Comparison of ENCODE assay signal across 11 cellular contexts in the genomic region with DNA sequence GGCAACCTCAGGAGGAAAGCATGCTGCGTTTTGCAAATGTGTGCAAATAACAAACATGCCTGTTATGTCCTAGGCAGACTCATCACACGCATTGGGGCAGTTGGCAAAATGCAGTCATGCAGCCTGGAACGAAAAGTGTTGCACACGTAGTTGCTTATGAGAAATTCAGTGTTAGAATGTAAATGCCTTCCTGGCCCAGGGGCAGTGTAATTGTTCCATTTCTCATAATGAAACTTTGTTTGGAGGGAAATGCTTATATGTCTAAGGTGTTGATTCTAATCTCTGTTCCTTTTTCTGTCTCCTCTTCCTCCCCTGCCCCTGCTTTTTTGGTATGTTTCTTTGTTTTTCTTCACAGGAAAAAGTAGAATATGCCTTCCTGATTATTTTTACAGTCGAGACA.
A peak's percentile ranks its signal among the peaks of the same experiment; 100 is the strongest.
DNase-seq lines count a peak whose midpoint lies in the region; ATAC-seq and TF ChIP-seq lines count a peak whose summit lies in the region.
"Had no signal": no experiment of that assay in that cellular context is flagged by ENCODE, and none has a peak within 500 bp of the region (broad histone marks: within the 10 kb centered on the region; RNA-seq: fewer than 3 reads in every experiment).

No MANE protein-coding gene starts in this region.

- no peak overlapping the region for H3K27ac ChIP-seq in psoas muscle
- H3K27ac ChIP-seq in heart left ventricle = no peak overlapping the region
- H3K27ac ChIP-seq: stomach had no signal

- peaks cover 45% of the 10 kb centered on the region for H3K27me3 Mint-ChIP-seq in activated T-cell treated with anti-CD3 and anti-CD28 coated beads, Interleukin-2, amount 50 U/mL, for 24 hours
- H3K27me3 Mint-ChIP-seq in MCF 10A (ENCODE audit: insufficient read depth, unreplicated experiment) = peaks cover 32% of the 10 kb centered on the region

- no peaks in the 10 kb centered on the region for H3K36me3 ChIP-seq in psoas muscle (ENCODE audit: insufficient read depth in 1 of 2, low read depth in 1 of 2)
- H3K36me3 ChIP-seq in heart left ventricle = no peaks in the 10 kb centered on the region
- H3K36me3 ChIP-seq: stomach had no signal

- CTCF ChIA-PET in MCF 10A (lab: Yijun Ruan, JAX) = no interaction called here

- no peaks in the 10 kb centered on the region for H3K9me3 ChIP-seq in psoas muscle
- peaks cover 0 to 17% (median 0%) of the 10 kb centered on the region in 12 donors for H3K9me3 ChIP-seq in heart left ventricle

- no peak for TF ChIP-seq CTCF in psoas muscle (IDR thresholded peaks at IDR 0.05)
- no peak for TF ChIP-seq CTCF in heart left ventricle (IDR thresholded peaks at IDR 0.05)
- no peak for TF ChIP-seq CTCF in MCF 10A (IDR thresholded peaks at IDR 0.05; ENCODE audit: unreplicated experiment)

- POLR2A ChIA-PET in MCF 10A (lab: Yijun Ruan, JAX) = no interaction called here

- H3K4me1 ChIP-seq in psoas muscle (no peaks in the 10 kb centered on the region), heart left ventricle (no peaks in the 10 kb centered on the region)
- H3K4me1 ChIP-seq: stomach had no signal

- ATAC-seq in GM21576 (IDR thresholded peaks at IDR 0.05; ENCODE audit: unreplicated experiment) = peak; percentile 82
- ATAC-seq in HG03159 (IDR thresholded peaks at IDR 0.05; ENCODE audit: unreplicated experiment) = peak; percentile 62
- ATAC-seq in psoas muscle = no peak
- ATAC-seq in heart left ventricle = no peak

- no peak for TF ChIP-seq POLR2A in heart left ventricle (IDR thresholded peaks at IDR 0.05)

- H3K4me3 ChIP-seq in psoas muscle (no peak overlapping the region), heart left ventricle (no peak overlapping the region)
- H3K4me3 ChIP-seq: smooth muscle cell, stomach had no signal

- intact Hi-C loops in psoas muscle (cut with DNase I) = no loop called here
- intact Hi-C loops in heart left ventricle (cut with DNase I) = no loop called here
- intact Hi-C loops in MCF 10A (cut with micrococcal nuclease) = no loop called here

- 56 to 60% (median 58%) methylated on average over 5 of the region's 5 CpGs for WGBS in psoas muscle, 3 donors
- WGBS in heart left ventricle, 4 donors = 71 to 79% (median 73%) methylated on average over 5 of the region's 5 CpGs

- BruUV-seq in MCF 10A (replicated peaks; lab: Mats Ljungman, UMichigan) = no TSS peak

- peaks cover 26% of the 10 kb centered on the region for H3K9me3 Mint-ChIP-seq in activated T-cell treated with anti-CD3 and anti-CD28 coated beads, Interleukin-2, amount 50 U/mL, for 24 hours
- peaks cover 10% of the 10 kb centered on the region for H3K9me3 Mint-ChIP-seq in MCF 10A (ENCODE audit: unreplicated experiment)

- peak overlapping the region; percentile 45 for H3K27ac Mint-ChIP-seq in activated T-cell treated with anti-CD3 and anti-CD28 coated beads, Interleukin-2, amount 50 U/mL, for 24 hours
- H3K27ac Mint-ChIP-seq in MCF 10A (ENCODE audit: low read depth, unreplicated experiment) = no peak overlapping the region

- H3K4me3 Mint-ChIP-seq in activated T-cell treated with anti-CD3 and anti-CD28 coated beads, Interleukin-2, amount 50 U/mL, for 24 hours = no peak overlapping the region
- no peak overlapping the region for H3K4me3 Mint-ChIP-seq in MCF 10A (ENCODE audit: unreplicated experiment)

- no peaks in the 10 kb centered on the region for H3K36me3 Mint-ChIP-seq in activated T-cell treated with anti-CD3 and anti-CD28 coated beads, Interleukin-2, amount 50 U/mL, for 24 hours (ENCODE audit: low read depth)
- H3K36me3 Mint-ChIP-seq in MCF 10A (ENCODE audit: insufficient read depth, unreplicated experiment) = no peaks in the 10 kb centered on the region

- DNase-seq in activated T-cell treated with anti-CD3 and anti-CD28 coated beads, Interleukin-2, amount 50 U/mL, for 24 hours = no peak
- no peak for DNase-seq in activated T-cell treated with anti-CD3 and anti-CD28 coated beads, Interleukin-2, amount 50 U/mL, for 1 hour
- DNase-seq in stimulated activated CD8-positive, alpha-beta memory T cell treated with anti-CD3 and anti-CD28 coated beads, Interleukin-4, amount 100 ng/mL, for 48 hours = peak; percentile 31
- DNase-seq in psoas muscle (no peak), heart left ventricle (no peak), MCF 10A (ENCODE audit: unreplicated experiment) (no peak)
- DNase-seq: NCI-H1436 treated with DMSO at 0.1 percent for 48 hours, stomach had no signal

- H3K27me3 ChIP-seq in psoas muscle (ENCODE audit: insufficient read depth in 3 of 3, low read length in 2 of 3) (no peaks in the 10 kb centered on the region), heart left ventricle (peaks cover 0 to 8% (median 0%) of the 10 kb centered on the region in 9 donors)
- H3K27me3 ChIP-seq: stomach had no signal

- no peaks in the 10 kb centered on the region for H3K4me1 Mint-ChIP-seq in activated T-cell treated with anti-CD3 and anti-CD28 coated beads, Interleukin-2, amount 50 U/mL, for 24 hours (ENCODE audit: low read depth)
- no peaks in the 10 kb centered on the region for H3K4me1 Mint-ChIP-seq in MCF 10A (ENCODE audit: insufficient read depth, unreplicated experiment)

Comparison
In these comparisons a context has a peak if more than half of its experiments do, and no peak if none do; other contexts are left out.
1. ATAC-seq: peak in GM21576 (single experiment) and HG03159 (single experiment); none in psoas muscle (0 of 4) and heart left ventricle (0 of 4).